15 cellular contexts compared by ENCODE assay signal in the genomic region with DNA sequence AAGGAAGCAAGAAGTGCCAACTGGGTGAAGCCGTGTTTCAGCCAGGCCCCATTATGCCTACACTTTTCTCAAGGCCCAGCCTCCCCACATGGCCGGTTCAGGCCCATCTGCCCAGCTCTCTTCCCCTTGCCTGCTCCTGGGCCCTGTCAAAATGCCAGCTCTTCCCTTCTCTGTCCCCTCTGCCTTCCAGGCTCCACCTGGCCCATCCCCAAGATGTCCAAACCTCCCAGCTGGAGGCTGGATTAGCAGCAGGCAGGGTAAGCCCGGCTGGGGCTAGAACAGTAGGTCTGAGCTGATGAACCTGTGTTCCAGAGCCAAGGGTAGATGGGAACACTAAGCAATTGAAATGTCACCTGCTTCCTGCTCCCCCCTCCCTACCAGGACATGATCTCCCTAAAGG.
A peak's percentile ranks its signal among the peaks of the same experiment; 100 is the strongest.
DNase-seq lines count a peak whose midpoint lies in the region; ATAC-seq and TF ChIP-seq lines count a peak whose summit lies in the region.
"Had no signal": no experiment of that assay in that cellular context is flagged by ENCODE, and none has a peak within 500 bp of the region (broad histone marks: within the 10 kb centered on the region; RNA-seq: fewer than 3 reads in every experiment).

No MANE protein-coding gene starts in this region.

- H3K36me3 Mint-ChIP-seq in CD8-positive, alpha-beta T cell = no peaks in the 10 kb centered on the region
- H3K36me3 Mint-ChIP-seq: CD8-positive, alpha-beta memory T cell had no signal

- H3K27ac Mint-ChIP-seq in CD8-positive, alpha-beta T cell = no peak overlapping the region
- H3K27ac Mint-ChIP-seq: CD8-positive, alpha-beta memory T cell; T-helper 2 cell treated with Interferon-gamma antibody and Interleukin-4, amounts not matched to agents 5 μg/mL and 100 μg/mL, for 36 hours had no signal

- H3K4me1 ChIP-seq in CD8-positive, alpha-beta T cell (ENCODE audit: insufficient read depth, low read length) = no peaks in the 10 kb centered on the region
- H3K4me1 ChIP-seq: SJSA1 had no signal

- ATAC-seq in CD8-positive, alpha-beta T cell = no peak
- ATAC-seq: HCT116 had no signal

- POLR2A ChIA-PET in CD8-positive, alpha-beta T cell (lab: Charles Lee) = no interaction called here

- no peaks in the 10 kb centered on the region for H3K9me3 ChIP-seq in CD8-positive, alpha-beta T cell (ENCODE audit: low read length)
- H3K9me3 ChIP-seq: BE2C, SJSA1 had no signal

- CTCF ChIA-PET in CD8-positive, alpha-beta T cell (lab: Charles Lee) = no interaction called here

- peak overlapping the region in 43 of 59 donors; percentile 6 to 82 (median 52) for H3K27ac ChIP-seq in dorsolateral prefrontal cortex
- H3K27ac ChIP-seq in CD8-positive, alpha-beta T cell (ENCODE audit: low read depth, low read length) = no peak overlapping the region
- H3K27ac ChIP-seq: SJSA1 had no signal

- intact Hi-C loops in dorsolateral prefrontal cortex (cut with DNase I) = no loop called here
- intact Hi-C loops in CD8-positive, alpha-beta T cell (cut with DNase I, micrococcal nuclease) = no loop called here

- H3K4me3 Mint-ChIP-seq in CD8-positive, alpha-beta T cell = no peak overlapping the region
- H3K4me3 Mint-ChIP-seq: CD8-positive, alpha-beta memory T cell; T-helper 2 cell treated with Interferon-gamma antibody and Interleukin-4, amounts not matched to agents 5 μg/mL and 100 μg/mL, for 36 hours had no signal

- no peaks in the 10 kb centered on the region for H3K27me3 ChIP-seq in dorsolateral prefrontal cortex
- H3K27me3 ChIP-seq in CD8-positive, alpha-beta T cell (ENCODE audit: insufficient read depth, low read length) = peaks cover 26% of the 10 kb centered on the region
- H3K27me3 ChIP-seq: BE2C, SJSA1 had no signal

- H3K4me3 ChIP-seq in dorsolateral prefrontal cortex = no peak overlapping the region
- H3K4me3 ChIP-seq in CD8-positive, alpha-beta T cell (ENCODE audit: low read depth, low read length) = no peak overlapping the region
- H3K4me3 ChIP-seq: SJSA1 had no signal

- no peak for TF ChIP-seq CTCF in dorsolateral prefrontal cortex (IDR thresholded peaks at IDR 0.05 in 54 of 56, conservative IDR thresholded peaks at IDR 0.05 in 2 of 56; ENCODE audit: low read depth in 1 of 56, partially characterized antibody in 56 of 56)
- no peak for TF ChIP-seq CTCF in CD8-positive, alpha-beta T cell (IDR thresholded peaks at IDR 0.05)

- DNase-seq in DMS 273 (lab: John Stamatoyannopoulos, UW; ENCODE audit: unreplicated experiment) (peak; percentile 92), DMS 273 treated with DMSO at 0.1 percent for 48 hours (lab: John Stamatoyannopoulos, UW) (peak; percentile 71), NCI-H446 treated with DMSO at 0.1 percent for 48 hours (lab: John Stamatoyannopoulos, UW) (peak; percentile 82), dorsolateral prefrontal cortex (peak in 1 of 10 donors; percentile 88), hepatic stellate cell (ENCODE audit: low spot score) (no peak), epidermal melanocyte (ENCODE audit: insufficient read length, low spot score) (no peak)
- no peak for DNase-seq in CD8-positive, alpha-beta T cell
- DNase-seq: BE2C; CD8-positive, alpha-beta memory T cell; NCI-H1436; NCI-H2227 treated with DMSO at 0.1 percent for 48 hours; SW 1271 had no signal

- H3K4me1 Mint-ChIP-seq in CD8-positive, alpha-beta T cell (ENCODE audit: low read depth) = no peaks in the 10 kb centered on the region
- H3K4me1 Mint-ChIP-seq: CD8-positive, alpha-beta memory T cell had no signal

- H3K36me3 ChIP-seq in CD8-positive, alpha-beta T cell (ENCODE audit: insufficient read depth, low read length) = no peaks in the 10 kb centered on the region
- H3K36me3 ChIP-seq: BE2C, SJSA1 had no signal

- H3K9me3 Mint-ChIP-seq in CD8-positive, alpha-beta T cell = no peaks in the 10 kb centered on the region
- H3K9me3 Mint-ChIP-seq: T-helper 2 cell treated with Interferon-gamma antibody and Interleukin-4, amounts not matched to agents 5 μg/mL and 100 μg/mL, for 36 hours had no signal

- H3K27me3 Mint-ChIP-seq in CD8-positive, alpha-beta T cell (ENCODE audit: low read depth) = peaks cover 81% of the 10 kb centered on the region

Comparison
In these comparisons a context has a peak if more than half of its experiments do, and no peak if none do; other contexts are left out.
1. DNase-seq: peak in DMS 273 (single experiment), DMS 273 treated with DMSO at 0.1 percent for 48 hours (single experiment) and NCI-H446 treated with DMSO at 0.1 percent for 48 hours (single experiment); none in CD8-positive, alpha-beta T cell (0 of 7), hepatic stellate cell (single experiment) and epidermal melanocyte (single experiment).